Comparison of ENCODE assay signal across 25 cellular contexts in genomic region chr9:114924327-114924726, GRCh38. TPM values are rescaled to one million over a fixed set of nuclear protein-coding genes. Genes with fewer than 3 reads are reported as not detected.
DNase-seq lines count a peak whose midpoint lies in the region; ATAC-seq and TF ChIP-seq lines count a peak whose summit lies in the region.
"Had no signal": no experiment of that assay in that cellular context is flagged by ENCODE, and none has a peak within 500 bp of the region (broad histone marks: within the 10 kb centered on the region; RNA-seq: fewer than 3 reads in every experiment).

No MANE protein-coding gene starts in this region.

- no peaks in the 10 kb centered on the region for H3K27me3 Mint-ChIP-seq in activated naive CD4-positive, alpha-beta T cell treated with anti-CD3 and anti-CD28 coated beads for 36 hours (ENCODE audit: low read depth)
- H3K27me3 Mint-ChIP-seq in activated naive CD8-positive, alpha-beta T cell treated with anti-CD3 and anti-CD28 coated beads for 36 hours, result no peaks in the 10 kb centered on the region
- H3K27me3 Mint-ChIP-seq in stimulated activated naive B cell treated with anti-CD40 and anti-IgM and Interleukin-4, amounts not matched to agents 10 μg/mL and 1 μg/mL and 100 μg/mL, for 72 hours, result peaks cover 11 to 13% of the 10 kb centered on the region in 2 donors

- no peak overlapping the region for H3K27ac ChIP-seq in MM.1S (ENCODE audit: low read length)
- no peak overlapping the region for H3K27ac ChIP-seq in transverse colon
- H3K27ac ChIP-seq: gastrocnemius medialis, suprapubic skin, WERI-Rb-1 had no signal

- H4K20me1 ChIP-seq in MM.1S (ENCODE audit: insufficient read depth, low read length), result no peaks in the 10 kb centered on the region

- H3K9me2 ChIP-seq in MM.1S (replicated peaks; ENCODE audit: insufficient read depth, low read length), result no peaks in the 10 kb centered on the region

- H3K36me3 ChIP-seq in MM.1S (replicated peaks; ENCODE audit: insufficient read depth, low read length), result no peaks in the 10 kb centered on the region
- no peaks in the 10 kb centered on the region for H3K36me3 ChIP-seq in transverse colon
- H3K36me3 ChIP-seq: gastrocnemius medialis, spleen, suprapubic skin, WERI-Rb-1 had no signal

- intact Hi-C loops in activated naive CD4-positive, alpha-beta T cell treated with anti-CD3 and anti-CD28 coated beads for 36 hours (cut with micrococcal nuclease), result loop anchor here (5.0 to 10.0 kb wide), 3 partner anchors 33 to 537 kb away; partner anchors contain the start of genes AKNA and ATP6V1G1
- intact Hi-C loops in transverse colon (cut with DNase I; ENCODE audit: low total_unique reads), result no loop called here

- TF ChIP-seq POLR2A in transverse colon (IDR thresholded peaks at IDR 0.05), result no peak

- H3F3A ChIP-seq in MM.1S (ENCODE audit: insufficient read depth, low read length), result peaks cover 12% of the 10 kb centered on the region

- DNase-seq in activated naive CD4-positive, alpha-beta T cell treated with anti-CD3 and anti-CD28 coated beads for 36 hours, result no peak
- no peak for DNase-seq in activated naive CD4-positive, alpha-beta T cell treated with anti-CD3 and anti-CD28 coated beads, Interleukin-2, amount 50 U/mL, for 16 hours
- DNase-seq in MM.1S (peak; percentile 53), transverse colon (no peak)
- DNase-seq in activated naive CD8-positive, alpha-beta T cell treated with anti-CD3 and anti-CD28 coated beads for 36 hours, result no peak
- DNase-seq in stimulated activated naive B cell treated with anti-CD40 and anti-IgM and Interleukin-4, amounts not matched to agents 10 μg/mL and 1 μg/mL and 100 μg/mL, for 72 hours, result no peak
- no peak for DNase-seq in stimulated activated CD4-positive, alpha-beta T cell treated with anti-CD3 and anti-CD28 coated beads, Interleukin-12 subunit alpha, Interleukin-12 subunit beta, amount 100 ng/mL, for 4 hours
- DNase-seq: activated gamma-delta T cell; effector CD8-positive, alpha-beta T cell; gastrocnemius medialis; hypothalamus; islet precursor cell; NCI-H1694 treated with DMSO at 0.1 percent for 48 hours; NCI-H748 treated with DMSO at 0.1 percent for 48 hours; nucleus accumbens; OCI-M1; retina; SHP77; spleen; WERI-Rb-1 had no signal

- in situ Hi-C loops in transverse colon (cut with MboI; ENCODE audit: low pct_ligation_motif_present in 1 of 4, low pct_unique_long_range_greater_than_20kb in 1 of 4, low sequenced_read_pairs in 3 of 4), result no loop called here

- no peaks in the 10 kb centered on the region for H3K79me2 ChIP-seq in MM.1S (ENCODE audit: low read length)

- H3K9me3 ChIP-seq in MM.1S (replicated peaks; ENCODE audit: insufficient read depth, low read length), result no peaks in the 10 kb centered on the region
- H3K9me3 ChIP-seq in transverse colon, result no peaks in the 10 kb centered on the region
- H3K9me3 ChIP-seq: gastrocnemius medialis, spleen, suprapubic skin had no signal

- H3K4me3 ChIP-seq in MM.1S (ENCODE audit: low read length) (0 out of 2 replicates have a peak overlapping the region, but pooled peaks have one; percentile 11), transverse colon (no peak overlapping the region)
- H3K4me3 ChIP-seq: gastrocnemius medialis, lung, suprapubic skin had no signal

- peaks cover 75% of the 10 kb centered on the region for H3K4me1 Mint-ChIP-seq in activated naive CD4-positive, alpha-beta T cell treated with anti-CD3 and anti-CD28 coated beads for 36 hours (ENCODE audit: low read depth)
- peaks cover 71% of the 10 kb centered on the region for H3K4me1 Mint-ChIP-seq in activated naive CD8-positive, alpha-beta T cell treated with anti-CD3 and anti-CD28 coated beads for 36 hours
- peaks cover 43 to 77% of the 10 kb centered on the region in 2 donors for H3K4me1 Mint-ChIP-seq in stimulated activated naive B cell treated with anti-CD40 and anti-IgM and Interleukin-4, amounts not matched to agents 10 μg/mL and 1 μg/mL and 100 μg/mL, for 72 hours

- H3K27me3 ChIP-seq in MM.1S (replicated peaks; ENCODE audit: insufficient read depth, low read length) (peaks cover 20% of the 10 kb centered on the region), transverse colon (no peaks in the 10 kb centered on the region)

- H3K36me3 Mint-ChIP-seq in activated naive CD4-positive, alpha-beta T cell treated with anti-CD3 and anti-CD28 coated beads for 36 hours (ENCODE audit: low read depth), result peaks cover 35% of the 10 kb centered on the region
- H3K36me3 Mint-ChIP-seq in activated naive CD8-positive, alpha-beta T cell treated with anti-CD3 and anti-CD28 coated beads for 36 hours, result peaks cover 72% of the 10 kb centered on the region
- peaks cover 0 to 3% of the 10 kb centered on the region in 2 donors for H3K36me3 Mint-ChIP-seq in stimulated activated naive B cell treated with anti-CD40 and anti-IgM and Interleukin-4, amounts not matched to agents 10 μg/mL and 1 μg/mL and 100 μg/mL, for 72 hours

- no peak overlapping the region for H2AFZ ChIP-seq in MM.1S (ENCODE audit: low read length)

- H3K4me1 ChIP-seq in MM.1S (ENCODE audit: low read length), result peaks cover 31% of the 10 kb centered on the region
- H3K4me1 ChIP-seq in transverse colon, result no peaks in the 10 kb centered on the region
- H3K4me1 ChIP-seq: gastrocnemius medialis, suprapubic skin had no signal

- no peak overlapping the region for H3K4me3 Mint-ChIP-seq in activated naive CD4-positive, alpha-beta T cell treated with anti-CD3 and anti-CD28 coated beads for 36 hours
- peak overlapping the region; percentile 39 for H3K4me3 Mint-ChIP-seq in activated naive CD8-positive, alpha-beta T cell treated with anti-CD3 and anti-CD28 coated beads for 36 hours
- no peak overlapping the region for H3K4me3 Mint-ChIP-seq in stimulated activated naive B cell treated with anti-CD40 and anti-IgM and Interleukin-4, amounts not matched to agents 10 μg/mL and 1 μg/mL and 100 μg/mL, for 72 hours

- peak overlapping the region; percentile 64 for H3K27ac Mint-ChIP-seq in activated naive CD4-positive, alpha-beta T cell treated with anti-CD3 and anti-CD28 coated beads for 36 hours
- peak overlapping the region; percentile 19 for H3K27ac Mint-ChIP-seq in activated naive CD8-positive, alpha-beta T cell treated with anti-CD3 and anti-CD28 coated beads for 36 hours
- no peak overlapping the region for H3K27ac Mint-ChIP-seq in stimulated activated naive B cell treated with anti-CD40 and anti-IgM and Interleukin-4, amounts not matched to agents 10 μg/mL and 1 μg/mL and 100 μg/mL, for 72 hours
- H3K27ac Mint-ChIP-seq: IgD-negative memory B cell had no signal

- no peak for TF ChIP-seq EP300 in transverse colon (IDR thresholded peaks at IDR 0.05; ENCODE audit: low read depth)

- peak overlapping the region; percentile 79 for H3K4me2 ChIP-seq in MM.1S (ENCODE audit: low read depth, low read length)

- ATAC-seq in stimulated activated naive B cell treated with anti-CD40 and anti-IgM and Interleukin-4, amounts not matched to agents 10 μg/mL and 1 μg/mL and 100 μg/mL, for 72 hours (replicated peaks), result peak; percentile 80 to 85
- ATAC-seq: esophagus mucosa, gastrocnemius medialis had no signal

- no peaks in the 10 kb centered on the region for H3K9me3 Mint-ChIP-seq in activated naive CD4-positive, alpha-beta T cell treated with anti-CD3 and anti-CD28 coated beads for 36 hours
- H3K9me3 Mint-ChIP-seq in activated naive CD8-positive, alpha-beta T cell treated with anti-CD3 and anti-CD28 coated beads for 36 hours, result no peaks in the 10 kb centered on the region
- H3K9me3 Mint-ChIP-seq in stimulated activated naive B cell treated with anti-CD40 and anti-IgM and Interleukin-4, amounts not matched to agents 10 μg/mL and 1 μg/mL and 100 μg/mL, for 72 hours, result no peaks in the 10 kb centered on the region

- CTCF ChIA-PET in activated naive CD4-positive, alpha-beta T cell treated with anti-CD3 and anti-CD28 coated beads for 36 hours (lab: Charles Lee), result interaction anchor here (1.0 to 2.2 kb wide), 7 partner anchors 14 to 243 kb away, joined by 3 to 7 read pairs (median 5); no protein-coding TSS in a partner anchor

- TF ChIP-seq CTCF in MM.1S (IDR thresholded peaks at IDR 0.05; ENCODE audit: low read length), result no peak
- TF ChIP-seq CTCF in transverse colon (IDR thresholded peaks at IDR 0.05), result no peak

- no peak overlapping the region for H3K9ac ChIP-seq in MM.1S (ENCODE audit: low read length)

RNA-seq across cellular contexts. Expression of gene TNFSF8, which starts 6.1 kb away (rescaled TPM):
- total RNA-seq in activated naive CD4-positive, alpha-beta T cell treated with anti-CD3 and anti-CD28 coated beads for 36 hours, result 10 to 100 TPM; 25.9 to 26.4 TPM
- total RNA-seq in activated naive CD8-positive, alpha-beta T cell treated with anti-CD3 and anti-CD28 coated beads for 36 hours, result 10 to 100 TPM; 57.3 to 59.9 TPM
- total RNA-seq in transverse colon, result 1 to 10 TPM in 2 of 4 donors, not detected in 2; 1.2 to 5.2 TPM
- total RNA-seq: astrocyte had no signal

Comparison
In these comparisons a context has a peak if more than half of its experiments do, and no peak if none do; other contexts are left out.
1. RNA of gene TNFSF8, which starts 6.1 kb away (total RNA-seq): 57.3 to 59.9 TPM in activated naive CD8-positive, alpha-beta T cell treated with anti-CD3 and anti-CD28 coated beads for 36 hours and 25.9 to 26.4 TPM in activated naive CD4-positive, alpha-beta T cell treated with anti-CD3 and anti-CD28 coated beads for 36 hours; 1.2 to 5.2 TPM in transverse colon; every median in the first group is over 4 times any median in the second.